Comparison of ENCODE assay signal across 9 cellular contexts in genomic region chr2:190979906-190980629, GRCh38. TPM values are rescaled to one million over a fixed set of nuclear protein-coding genes. Genes with fewer than 3 reads are reported as not detected.
DNase-seq lines count a peak whose midpoint lies in the region; ATAC-seq and TF ChIP-seq lines count a peak whose summit lies in the region.
"Had no signal": no experiment of that assay in that cellular context is flagged by ENCODE, and none has a peak within 500 bp of the region (broad histone marks: within the 10 kb centered on the region; RNA-seq: fewer than 3 reads in every experiment).

No MANE protein-coding gene starts in this region.

- H3K27me3 ChIP-seq in hepatocyte (no peaks in the 10 kb centered on the region), tibial nerve (no peaks in the 10 kb centered on the region)

- no peaks in the 10 kb centered on the region for H3K9me3 ChIP-seq in hepatocyte (ENCODE audit: low read depth)
- H3K9me3 ChIP-seq in tibial nerve = no peaks in the 10 kb centered on the region

- 24% methylated on average over 14 of the region's 14 CpGs for WGBS in hepatocyte (ENCODE audit: low lambda C conversion rate, missing lambda C conversion rate)
- 42 to 64% methylated on average over 11 to 13 of the region's 14 CpGs for WGBS in tibial nerve, 2 donors

- TF ChIP-seq CTCF in hepatocyte (IDR thresholded peaks at IDR 0.05; ENCODE audit: poor library complexity) (peak; percentile 12), tibial nerve (IDR thresholded peaks at IDR 0.05) (no peak), GM13976 (IDR thresholded peaks at IDR 0.05; ENCODE audit: borderline replicate concordance, control extremely low read depth, extremely low read depth, insufficient read depth, missing control alignments) (no peak)

- POLR2A ChIA-PET in activated CD8-positive, alpha-beta T cell treated with anti-CD3 and anti-CD28 coated beads, Interleukin-2, amount 10 ng/mL, durations not matched to agents 7 days and 5 days (lab: Charles Lee) = interaction anchor here (0.9 to 1.9 kb wide), 3 partner anchors 9 to 41 kb away, joined by 3 to 6 read pairs (median 4); no protein-coding TSS in a partner anchor

- H3K4me3 ChIP-seq in hepatocyte (no peak overlapping the region), tibial nerve (no peak overlapping the region)

- in situ Hi-C loops in GM13976 (cut with MboI; ENCODE audit: low sequenced_read_pairs, unreplicated experiment) = no loop called here

- intact Hi-C loops in activated CD4-positive, alpha-beta T cell treated with anti-CD3 and anti-CD28 coated beads, Interleukin-2, amount 10 ng/mL, durations not matched to agents 24 days and 14 days (cut with micrococcal nuclease) = loop anchor here (2.0 to 5.0 kb wide), 2 partner anchors 15 to 68 kb away; no protein-coding TSS in a partner anchor

- H3K36me3 Mint-ChIP-seq in activated CD4-positive, alpha-beta T cell treated with anti-CD3 and anti-CD28 coated beads, Interleukin-2, amount 10 ng/mL, durations not matched to agents 24 days and 14 days (ENCODE audit: low read depth) = peaks cover 91% of the 10 kb centered on the region
- peaks cover 94% of the 10 kb centered on the region for H3K36me3 Mint-ChIP-seq in activated CD8-positive, alpha-beta T cell treated with anti-CD3 and anti-CD28 coated beads, Interleukin-2, amount 10 ng/mL, durations not matched to agents 7 days and 5 days (ENCODE audit: low read depth)

- H3K27me3 Mint-ChIP-seq in activated CD4-positive, alpha-beta T cell treated with anti-CD3 and anti-CD28 coated beads, Interleukin-2, amount 10 ng/mL, durations not matched to agents 24 days and 14 days = no peaks in the 10 kb centered on the region
- no peaks in the 10 kb centered on the region for H3K27me3 Mint-ChIP-seq in activated CD8-positive, alpha-beta T cell treated with anti-CD3 and anti-CD28 coated beads, Interleukin-2, amount 10 ng/mL, durations not matched to agents 7 days and 5 days (ENCODE audit: low read depth)

- peaks cover 14% of the 10 kb centered on the region for H3K36me3 ChIP-seq in hepatocyte (replicated peaks; ENCODE audit: insufficient read depth, low read depth)
- peaks cover 4 to 99% (median 14%) of the 10 kb centered on the region in 3 donors for H3K36me3 ChIP-seq in tibial nerve

- CTCF ChIA-PET in activated CD8-positive, alpha-beta T cell treated with anti-CD3 and anti-CD28 coated beads, Interleukin-2, amount 10 ng/mL, durations not matched to agents 7 days and 5 days (lab: Charles Lee) = interaction anchor here (0.7 kb wide), 1 partner anchor 33 kb away, joined by 3 read pairs; no protein-coding TSS in a partner anchor

- H2AFZ ChIP-seq in hepatocyte = no peak overlapping the region

- peak overlapping the region; percentile 66 for H3K4me2 ChIP-seq in hepatocyte

- DNase-seq in activated CD4-positive, alpha-beta T cell treated with anti-CD3 and anti-CD28 coated beads, Interleukin-2, amount 10 ng/mL, durations not matched to agents 24 days and 14 days = no peak
- no peak for DNase-seq in activated CD4-positive, alpha-beta T cell treated with anti-CD3 and anti-CD28 coated beads, Interleukin-2, amount 50 U/mL, for 48 hours
- no peak for DNase-seq in activated CD8-positive, alpha-beta T cell treated with anti-CD3 and anti-CD28 coated beads, Interleukin-2, amount 10 ng/mL, durations not matched to agents 7 days and 5 days
- DNase-seq in hepatocyte (ENCODE audit: low spot score) = peak; percentile 88
- DNase-seq in tibial nerve (ENCODE audit: low spot score in 2 of 2) = peak in 1 of 2 donors; percentile 29
- DNase-seq in GM13976 (ENCODE audit: low spot score) = no peak
- no peak for DNase-seq in stimulated activated CD4-positive, alpha-beta T cell treated with anti-CD3 and anti-CD28 coated beads, Interleukin-4, amount 100 ng/mL, for 4 hours
- DNase-seq: stimulated activated CD8-positive, alpha-beta memory T cell treated with anti-CD3 and anti-CD28 coated beads, Interleukin-4, amount 100 ng/mL, for 48 hours had no signal

- ATAC-seq in activated CD8-positive, alpha-beta T cell treated with anti-CD3 and anti-CD28 coated beads, Interleukin-2, amount 10 ng/mL, durations not matched to agents 7 days and 5 days = no peak
- ATAC-seq in HG03442 (IDR thresholded peaks at IDR 0.05; ENCODE audit: unreplicated experiment) = no peak

- H3K4me3 Mint-ChIP-seq in activated CD4-positive, alpha-beta T cell treated with anti-CD3 and anti-CD28 coated beads, Interleukin-2, amount 10 ng/mL, durations not matched to agents 24 days and 14 days = no peak overlapping the region
- H3K4me3 Mint-ChIP-seq in activated CD8-positive, alpha-beta T cell treated with anti-CD3 and anti-CD28 coated beads, Interleukin-2, amount 10 ng/mL, durations not matched to agents 7 days and 5 days = no peak overlapping the region

- H3K27ac Mint-ChIP-seq in activated CD4-positive, alpha-beta T cell treated with anti-CD3 and anti-CD28 coated beads, Interleukin-2, amount 10 ng/mL, durations not matched to agents 24 days and 14 days = peak overlapping the region; percentile 90
- peak overlapping the region; percentile 66 for H3K27ac Mint-ChIP-seq in activated CD8-positive, alpha-beta T cell treated with anti-CD3 and anti-CD28 coated beads, Interleukin-2, amount 10 ng/mL, durations not matched to agents 7 days and 5 days

- TF ChIP-seq EP300 in tibial nerve (IDR thresholded peaks at IDR 0.05) = peak in 1 of 2 donors; percentile 31

- no peaks in the 10 kb centered on the region for H4K20me1 ChIP-seq in hepatocyte (ENCODE audit: insufficient read depth, poor library complexity, severe bottlenecking)

- no peaks in the 10 kb centered on the region for H3K9me2 ChIP-seq in hepatocyte (replicated peaks; ENCODE audit: insufficient read depth)

- no peak for TF ChIP-seq POLR2A in tibial nerve (IDR thresholded peaks at IDR 0.05)

- H3K9me3 Mint-ChIP-seq in activated CD4-positive, alpha-beta T cell treated with anti-CD3 and anti-CD28 coated beads, Interleukin-2, amount 10 ng/mL, durations not matched to agents 24 days and 14 days = no peaks in the 10 kb centered on the region
- H3K9me3 Mint-ChIP-seq in activated CD8-positive, alpha-beta T cell treated with anti-CD3 and anti-CD28 coated beads, Interleukin-2, amount 10 ng/mL, durations not matched to agents 7 days and 5 days (ENCODE audit: insufficient read depth) = no peaks in the 10 kb centered on the region

- H3K27ac ChIP-seq in hepatocyte = peak overlapping the region; percentile 66
- H3K27ac ChIP-seq in tibial nerve = peak overlapping the region in 3 of 4 donors; percentile 18 to 42 (median 35)

- H3K4me1 ChIP-seq in hepatocyte (ENCODE audit: insufficient read depth) (peaks cover 22% of the 10 kb centered on the region), tibial nerve (peaks cover 0 to 13% (median 0%) of the 10 kb centered on the region in 4 donors)

- H3K79me2 ChIP-seq in hepatocyte = no peaks in the 10 kb centered on the region

- peaks cover 56% of the 10 kb centered on the region for H3K4me1 Mint-ChIP-seq in activated CD4-positive, alpha-beta T cell treated with anti-CD3 and anti-CD28 coated beads, Interleukin-2, amount 10 ng/mL, durations not matched to agents 24 days and 14 days
- peaks cover 68% of the 10 kb centered on the region for H3K4me1 Mint-ChIP-seq in activated CD8-positive, alpha-beta T cell treated with anti-CD3 and anti-CD28 coated beads, Interleukin-2, amount 10 ng/mL, durations not matched to agents 7 days and 5 days (ENCODE audit: low read depth)

RNA-seq across cellular contexts. Expression of gene STAT1, which starts 33.9 kb away (rescaled TPM):
- 152 and 160 TPM in 2 replicates for total RNA-seq in activated CD4-positive, alpha-beta T cell treated with anti-CD3 and anti-CD28 coated beads, Interleukin-2, amount 10 ng/mL, durations not matched to agents 24 days and 14 days
- 100 to 1,000 TPM; 472 to 473 TPM for total RNA-seq in activated CD8-positive, alpha-beta T cell treated with anti-CD3 and anti-CD28 coated beads, Interleukin-2, amount 10 ng/mL, durations not matched to agents 7 days and 5 days
- total RNA-seq in hepatocyte = 102 and 124 TPM in 2 replicates
- 53.3 and 70.9 TPM in 2 replicates for polyA plus RNA-seq in hepatocyte
- total RNA-seq in tibial nerve = 10 to 100 TPM; 40.2 to 73.9 (median 65.6) TPM
